Comparison of ENCODE assay signal across 33 cellular contexts in genomic region chr13:72137782-72138181, GRCh38.
"Had no signal": no experiment of that assay in that cellular context is flagged by ENCODE, and none has a peak within 500 bp of the region (broad histone marks: within the 10 kb centered on the region; RNA-seq: fewer than 3 reads in every experiment).

No MANE protein-coding gene starts in this region.

- H3K4me3 Mint-ChIP-seq: activated CD4-positive, alpha-beta T cell treated with anti-CD3 and anti-CD28 coated beads for 36 hours; activated CD4-positive, alpha-beta T cell treated with anti-CD3 and anti-CD28 coated beads, Interleukin-2, amount 10 ng/mL, durations not matched to agents 7 days and 5 days; activated CD8-positive, alpha-beta T cell treated with anti-CD3 and anti-CD28 coated beads, Interleukin-2, amount 10 ng/mL, durations not matched to agents 7 days and 5 days; activated naive CD4-positive, alpha-beta T cell treated with anti-CD3 and anti-CD28 coated beads, Interleukin-2, amount 50 U/mL, for 24 hours; activated naive CD8-positive, alpha-beta T cell treated with anti-CD3 and anti-CD28 coated beads, Interleukin-2, amount 10 ng/mL, durations not matched to agents 7 days and 5 days; activated T-cell treated with anti-CD3 and anti-CD28 coated beads, Interleukin-2, amount 50 U/mL, for 24 hours; brain; T-helper 1 cell treated with Interleukin-12 subunit alpha and Interleukin-12 subunit beta and Interleukin-4 antibody, amounts not matched to agents 30 μg/mL and 1 μg/mL, for 36 hours; T-helper 2 cell treated with Interferon-gamma antibody and Interleukin-4, amounts not matched to agents 5 μg/mL and 100 μg/mL, for 36 hours; WTC11 had no signal

- DNase-seq: activated CD4-positive, alpha-beta T cell treated with anti-CD3 and anti-CD28 coated beads for 36 hours; activated CD4-positive, alpha-beta T cell treated with anti-CD3 and anti-CD28 coated beads, Interleukin-2, amount 10 ng/mL, durations not matched to agents 7 days and 5 days; activated CD4-positive, alpha-beta T cell treated with anti-CD3 and anti-CD28 coated beads, Interleukin-2, amount 50 U/mL, for 48 hours; activated CD8-positive, alpha-beta T cell treated with anti-CD3 and anti-CD28 coated beads, Interleukin-2, amount 10 ng/mL, durations not matched to agents 7 days and 5 days; activated gamma-delta T cell; activated naive CD4-positive, alpha-beta T cell treated with Interleukin-2 at 50 U/mL for 16 hours; activated naive CD8-positive, alpha-beta T cell treated with anti-CD3 and anti-CD28 coated beads, Interleukin-2, amount 10 ng/mL, durations not matched to agents 7 days and 5 days; activated T-cell treated with anti-CD3 and anti-CD28 coated beads, Interleukin-2, amount 50 U/mL, for 24 hours; amygdala; caudate nucleus; MM.1S; MV-4-11; NCI-H1105; NCI-H1436; NCI-H187; NCI-H2029 treated with DMSO at 0.1 percent for 48 hours; NCI-H2107; NCI-H2171; NCI-H2227 treated with DMSO at 0.1 percent for 48 hours; NCI-H510A treated with DMSO at 0.1 percent for 48 hours; NCI-H526 treated with DMSO at 0.1 percent for 48 hours; NCI-H774; SHP77; SK-N-SH had no signal

- H3K27me3 ChIP-seq: ascending aorta, SJSA1 had no signal

- H3K36me3 Mint-ChIP-seq: activated naive CD4-positive, alpha-beta T cell treated with anti-CD3 and anti-CD28 coated beads, Interleukin-2, amount 50 U/mL, for 24 hours; activated naive CD8-positive, alpha-beta T cell treated with anti-CD3 and anti-CD28 coated beads, Interleukin-2, amount 10 ng/mL, durations not matched to agents 7 days and 5 days; brain; WTC11 had no signal

- H3K27me3 Mint-ChIP-seq: activated CD4-positive, alpha-beta T cell treated with anti-CD3 and anti-CD28 coated beads for 36 hours; activated CD4-positive, alpha-beta T cell treated with anti-CD3 and anti-CD28 coated beads, Interleukin-2, amount 10 ng/mL, durations not matched to agents 7 days and 5 days; activated naive CD4-positive, alpha-beta T cell treated with anti-CD3 and anti-CD28 coated beads, Interleukin-2, amount 50 U/mL, for 24 hours; activated naive CD8-positive, alpha-beta T cell treated with anti-CD3 and anti-CD28 coated beads, Interleukin-2, amount 10 ng/mL, durations not matched to agents 7 days and 5 days; activated T-cell treated with anti-CD3 and anti-CD28 coated beads, Interleukin-2, amount 50 U/mL, for 24 hours; brain had no signal

- H3K4me1 Mint-ChIP-seq: activated CD4-positive, alpha-beta T cell treated with anti-CD3 and anti-CD28 coated beads for 36 hours; activated CD4-positive, alpha-beta T cell treated with anti-CD3 and anti-CD28 coated beads, Interleukin-2, amount 10 ng/mL, durations not matched to agents 7 days and 5 days; activated naive CD4-positive, alpha-beta T cell treated with anti-CD3 and anti-CD28 coated beads, Interleukin-2, amount 50 U/mL, for 24 hours; activated naive CD8-positive, alpha-beta T cell treated with anti-CD3 and anti-CD28 coated beads, Interleukin-2, amount 10 ng/mL, durations not matched to agents 7 days and 5 days had no signal

- H3K9me3 Mint-ChIP-seq: activated CD4-positive, alpha-beta T cell treated with anti-CD3 and anti-CD28 coated beads, Interleukin-2, amount 10 ng/mL, durations not matched to agents 7 days and 5 days; activated naive CD4-positive, alpha-beta T cell treated with anti-CD3 and anti-CD28 coated beads, Interleukin-2, amount 50 U/mL, for 24 hours; activated naive CD8-positive, alpha-beta T cell treated with anti-CD3 and anti-CD28 coated beads, Interleukin-2, amount 10 ng/mL, durations not matched to agents 7 days and 5 days; activated T-cell treated with anti-CD3 and anti-CD28 coated beads, Interleukin-2, amount 50 U/mL, for 24 hours; activated T-helper 2 cell treated with anti-CD3 and anti-CD28 coated beads, Interferon-gamma antibody, Interleukin-2, Interleukin-4, amounts not matched to agents 10 μg/mL and 5 μg/mL and 100 μg/mL, durations not matched to agents 14 hours and 24 hours and 36 hours; brain; T-helper 1 cell treated with Interleukin-12 subunit alpha and Interleukin-12 subunit beta and Interleukin-4 antibody, amounts not matched to agents 30 μg/mL and 1 μg/mL, for 36 hours; T-helper 2 cell treated with Interferon-gamma antibody and Interleukin-4, amounts not matched to agents 5 μg/mL and 100 μg/mL, for 36 hours; WTC11 had no signal

- H3K4me1 ChIP-seq: ascending aorta, SJSA1 had no signal

- H3K36me3 ChIP-seq: ascending aorta, SJSA1 had no signal

- H3K9me3 ChIP-seq: ascending aorta, SJSA1, SK-N-SH had no signal

- H3K27ac ChIP-seq: ascending aorta, SJSA1 had no signal

- H3K4me3 ChIP-seq: ascending aorta, K562, SJSA1 had no signal

- H3K27ac Mint-ChIP-seq: activated CD4-positive, alpha-beta T cell treated with anti-CD3 and anti-CD28 coated beads for 36 hours; activated CD4-positive, alpha-beta T cell treated with anti-CD3 and anti-CD28 coated beads, Interleukin-2, amount 10 ng/mL, durations not matched to agents 7 days and 5 days; activated CD8-positive, alpha-beta T cell treated with anti-CD3 and anti-CD28 coated beads, Interleukin-2, amount 10 ng/mL, durations not matched to agents 7 days and 5 days; activated naive CD4-positive, alpha-beta T cell treated with anti-CD3 and anti-CD28 coated beads, Interleukin-2, amount 50 U/mL, for 24 hours; activated naive CD8-positive, alpha-beta T cell treated with anti-CD3 and anti-CD28 coated beads, Interleukin-2, amount 10 ng/mL, durations not matched to agents 7 days and 5 days; activated T-cell treated with anti-CD3 and anti-CD28 coated beads, Interleukin-2, amount 50 U/mL, for 24 hours; activated T-helper 2 cell treated with anti-CD3 and anti-CD28 coated beads, Interferon-gamma antibody, Interleukin-2, Interleukin-4, amounts not matched to agents 10 μg/mL and 5 μg/mL and 100 μg/mL, durations not matched to agents 14 hours and 24 hours and 36 hours; T-helper 1 cell treated with Interleukin-12 subunit alpha and Interleukin-12 subunit beta and Interleukin-4 antibody, amounts not matched to agents 30 μg/mL and 1 μg/mL, for 36 hours; T-helper 2 cell treated with Interferon-gamma antibody and Interleukin-4, amounts not matched to agents 5 μg/mL and 100 μg/mL, for 36 hours; WTC11 had no signal
